ENCODE assay signal across 30 cellular contexts in genomic region chr2:107569496-107569895, GRCh38.
"Had no signal": no experiment of that assay in that cellular context is flagged by ENCODE, and none has a peak within 500 bp of the region (broad histone marks: within the 10 kb centered on the region; RNA-seq: fewer than 3 reads in every experiment).

No MANE protein-coding gene starts in this region.

- H3K9me3 ChIP-seq: ascending aorta, esophagus squamous epithelium, gastroesophageal sphincter, heart right ventricle had no signal

- H3K4me3 ChIP-seq: ascending aorta, esophagus squamous epithelium, gastroesophageal sphincter, heart right ventricle had no signal

- H3K27ac Mint-ChIP-seq: activated CD4-positive, alpha-beta memory T cell treated with anti-CD3 and anti-CD28 coated beads, Interleukin-2, amount 10 ng/mL, durations not matched to agents 7 days and 5 days; activated CD4-positive, alpha-beta T cell treated with anti-CD3 and anti-CD28 coated beads for 36 hours; activated CD4-positive, alpha-beta T cell treated with anti-CD3 and anti-CD28 coated beads, Interleukin-2, amount 10 ng/mL, durations not matched to agents 24 days and 14 days; activated naive CD4-positive, alpha-beta T cell treated with anti-CD3 and anti-CD28 coated beads, Interleukin-2, amount 10 ng/mL, durations not matched to agents 7 days and 5 days; activated naive CD4-positive, alpha-beta T cell treated with anti-CD3 and anti-CD28 coated beads, Interleukin-2, amount 50 U/mL, for 72 hours; activated naive CD8-positive, alpha-beta T cell treated with anti-CD3 and anti-CD28 coated beads, Interleukin-2, amount 10 ng/mL, durations not matched to agents 7 days and 5 days; activated T-cell treated with anti-CD3 and anti-CD28 coated beads, Interleukin-2, amount 50 U/mL, for 24 hours; activated T-cell treated with anti-CD3 and anti-CD28 coated beads, Interleukin-2, amount 50 U/mL, for 72 hours; effector memory CD8-positive, alpha-beta T cell had no signal

- H3K4me1 Mint-ChIP-seq: activated CD4-positive, alpha-beta memory T cell treated with anti-CD3 and anti-CD28 coated beads, Interleukin-2, amount 10 ng/mL, durations not matched to agents 7 days and 5 days; activated CD4-positive, alpha-beta T cell treated with anti-CD3 and anti-CD28 coated beads for 36 hours; activated CD4-positive, alpha-beta T cell treated with anti-CD3 and anti-CD28 coated beads, Interleukin-2, amount 10 ng/mL, durations not matched to agents 24 days and 14 days; activated naive CD4-positive, alpha-beta T cell treated with anti-CD3 and anti-CD28 coated beads, Interleukin-2, amount 10 ng/mL, durations not matched to agents 7 days and 5 days; activated naive CD8-positive, alpha-beta T cell treated with anti-CD3 and anti-CD28 coated beads, Interleukin-2, amount 10 ng/mL, durations not matched to agents 7 days and 5 days had no signal

- H3K27me3 ChIP-seq: ascending aorta, esophagus squamous epithelium, gastroesophageal sphincter, heart right ventricle had no signal

- H3K4me1 ChIP-seq: ascending aorta, gastroesophageal sphincter, heart right ventricle had no signal

- DNase-seq: activated CD4-positive, alpha-beta memory T cell treated with anti-CD3 and anti-CD28 coated beads, Interleukin-2, amount 10 ng/mL, durations not matched to agents 7 days and 5 days; activated CD4-positive, alpha-beta T cell treated with anti-CD3 and anti-CD28 coated beads for 36 hours; activated CD4-positive, alpha-beta T cell treated with anti-CD3 and anti-CD28 coated beads, Interleukin-2, amount 10 ng/mL, durations not matched to agents 24 days and 14 days; activated CD4-positive, CD25-positive, alpha-beta regulatory T cell; activated CD4-positive, CD25-positive, alpha-beta regulatory T cell treated with anti-CD3 and anti-CD28 coated beads, Interleukin-2, amount 50 U/mL, for 72 hours; activated CD8-positive, alpha-beta memory T cell treated with anti-CD3 and anti-CD28 coated beads, Interleukin-2, amount 50 U/mL, for 48 hours; activated gamma-delta T cell; activated naive CD4-positive, alpha-beta T cell; activated naive CD4-positive, alpha-beta T cell treated with anti-CD3 and anti-CD28 coated beads, Interleukin-2, amount 10 ng/mL, durations not matched to agents 7 days and 5 days; activated naive CD8-positive, alpha-beta T cell treated with anti-CD3 and anti-CD28 coated beads, Interleukin-2, amount 10 ng/mL, durations not matched to agents 7 days and 5 days; activated T-cell treated with anti-CD3 and anti-CD28 coated beads for 4 hours; activated T-cell treated with anti-CD3 and anti-CD28 coated beads, Interleukin-2, amount 50 U/mL, for 24 hours; activated T-cell treated with anti-CD3 and anti-CD28 coated beads, Interleukin-2, amount 50 U/mL, for 72 hours; caudate nucleus; cortex of kidney; dermis blood vessel endothelial cell; effector CD4-positive, alpha-beta T cell; effector memory CD8-positive, alpha-beta T cell; esophagus squamous epithelium; foreskin melanocyte; heart right ventricle; T-helper 2 cell had no signal

- H3K4me3 Mint-ChIP-seq: activated CD4-positive, alpha-beta memory T cell treated with anti-CD3 and anti-CD28 coated beads, Interleukin-2, amount 10 ng/mL, durations not matched to agents 7 days and 5 days; activated CD4-positive, alpha-beta T cell treated with anti-CD3 and anti-CD28 coated beads for 36 hours; activated CD4-positive, alpha-beta T cell treated with anti-CD3 and anti-CD28 coated beads, Interleukin-2, amount 10 ng/mL, durations not matched to agents 24 days and 14 days; activated naive CD4-positive, alpha-beta T cell treated with anti-CD3 and anti-CD28 coated beads, Interleukin-2, amount 10 ng/mL, durations not matched to agents 7 days and 5 days; activated naive CD8-positive, alpha-beta T cell treated with anti-CD3 and anti-CD28 coated beads, Interleukin-2, amount 10 ng/mL, durations not matched to agents 7 days and 5 days; activated T-cell treated with anti-CD3 and anti-CD28 coated beads, Interleukin-2, amount 50 U/mL, for 24 hours; activated T-cell treated with anti-CD3 and anti-CD28 coated beads, Interleukin-2, amount 50 U/mL, for 72 hours; brain; effector memory CD8-positive, alpha-beta T cell had no signal

- H3K27me3 Mint-ChIP-seq: activated CD4-positive, alpha-beta memory T cell treated with anti-CD3 and anti-CD28 coated beads, Interleukin-2, amount 10 ng/mL, durations not matched to agents 7 days and 5 days; activated CD4-positive, alpha-beta T cell treated with anti-CD3 and anti-CD28 coated beads for 36 hours; activated CD4-positive, alpha-beta T cell treated with anti-CD3 and anti-CD28 coated beads, Interleukin-2, amount 10 ng/mL, durations not matched to agents 24 days and 14 days; activated naive CD4-positive, alpha-beta T cell treated with anti-CD3 and anti-CD28 coated beads, Interleukin-2, amount 10 ng/mL, durations not matched to agents 7 days and 5 days; activated naive CD8-positive, alpha-beta T cell treated with anti-CD3 and anti-CD28 coated beads, Interleukin-2, amount 10 ng/mL, durations not matched to agents 7 days and 5 days; activated T-cell treated with anti-CD3 and anti-CD28 coated beads, Interleukin-2, amount 50 U/mL, for 24 hours; brain; effector memory CD8-positive, alpha-beta T cell had no signal

- H3K36me3 Mint-ChIP-seq: activated naive CD4-positive, alpha-beta T cell treated with anti-CD3 and anti-CD28 coated beads, Interleukin-2, amount 10 ng/mL, durations not matched to agents 7 days and 5 days; activated naive CD4-positive, alpha-beta T cell treated with anti-CD3 and anti-CD28 coated beads, Interleukin-2, amount 50 U/mL, for 72 hours; activated naive CD8-positive, alpha-beta T cell treated with anti-CD3 and anti-CD28 coated beads, Interleukin-2, amount 10 ng/mL, durations not matched to agents 7 days and 5 days; brain had no signal

- FAIRE-seq: colon, endometrium, endothelial cell of umbilical vein had no signal

- H3K9me3 Mint-ChIP-seq: activated CD4-positive, alpha-beta T cell treated with anti-CD3 and anti-CD28 coated beads, Interleukin-2, amount 10 ng/mL, durations not matched to agents 24 days and 14 days; activated naive CD8-positive, alpha-beta T cell treated with anti-CD3 and anti-CD28 coated beads, Interleukin-2, amount 10 ng/mL, durations not matched to agents 7 days and 5 days; activated T-cell treated with anti-CD3 and anti-CD28 coated beads, Interleukin-2, amount 50 U/mL, for 24 hours had no signal

- H3K27ac ChIP-seq: ascending aorta, epithelial cell of prostate, esophagus squamous epithelium, gastroesophageal sphincter, heart right ventricle had no signal

- H3K36me3 ChIP-seq: ascending aorta, esophagus squamous epithelium, gastroesophageal sphincter, heart right ventricle had no signal
